In genomic region chr11:21346361-21346760, GRCh38 we compare ENCODE assay signal across 23 cellular contexts.
"Had no signal": no experiment of that assay in that cellular context is flagged by ENCODE, and none has a peak within 500 bp of the region (broad histone marks: within the 10 kb centered on the region; RNA-seq: fewer than 3 reads in every experiment).

No MANE protein-coding gene starts in this region.

- H3K36me3 ChIP-seq: MG63, SJCRH30 had no signal

- H3K9me3 ChIP-seq: MG63, SJCRH30 had no signal

- H3K27me3 ChIP-seq: MG63, SJCRH30 had no signal

- DNase-seq: IMR-90, Karpas-422, KG1, MG63, NCI-H1092, NCI-H1436, NCI-H187, NCI-H2029, NCI-H2081 treated with DMSO at 0.1 percent for 48 hours, NCI-H2171, NCI-H226, NCI-H446, NCI-H510A, NCI-H524 treated with DMSO at 0.1 percent for 48 hours, NCI-H69, NCI-H774, PC-3, SHP77 treated with DMSO at 0.1 percent for 48 hours, SJCRH30 had no signal

- H3K27ac ChIP-seq: SJCRH30 had no signal

- FAIRE-seq: HepG2 had no signal

- H3K4me3 ChIP-seq: MG63, SJCRH30 had no signal

- ATAC-seq: HepG2, Panc1, PC-3, Right ventricle myocardium inferior, SK-N-SH treated with all-trans-retinoic acid at 6 μM for 48 hours had no signal

- H3K4me1 ChIP-seq: SJCRH30 had no signal
